ENCODE assay signal across 17 cellular contexts in genomic region chr5:58666598-58667595, GRCh38.
DNase-seq lines count a peak whose midpoint lies in the region; ATAC-seq and TF ChIP-seq lines count a peak whose summit lies in the region.
"Had no signal": no experiment of that assay in that cellular context is flagged by ENCODE, and none has a peak within 500 bp of the region (broad histone marks: within the 10 kb centered on the region; RNA-seq: fewer than 3 reads in every experiment).

No MANE protein-coding gene starts in this region.

- H3K27ac ChIP-seq in heart left ventricle: peak overlapping the region in 6 of 12 donors; percentile 24 to 53 (median 40)
- H3K27ac ChIP-seq: PC-9, prostate gland, thoracic aorta had no signal

- no peak for TF ChIP-seq POLR2A in heart left ventricle (IDR thresholded peaks at IDR 0.05)

- H3K4me3 ChIP-seq in heart left ventricle: no peak overlapping the region
- H3K4me3 ChIP-seq: coronary artery, esophagus muscularis mucosa, PC-9, prostate gland, thoracic aorta had no signal

- no peaks in the 10 kb centered on the region for H3K36me3 ChIP-seq in heart left ventricle
- H3K36me3 ChIP-seq: esophagus muscularis mucosa, prostate gland, thoracic aorta had no signal

- H3K27me3 ChIP-seq in heart left ventricle: no peaks in the 10 kb centered on the region
- H3K27me3 ChIP-seq: esophagus muscularis mucosa had no signal

- ATAC-seq in heart left ventricle (peak in 3 of 4 donors; percentile 65 to 82 (median 71)), left lobe of liver (peak; percentile 55), HG03196 (IDR thresholded peaks at IDR 0.05; ENCODE audit: unreplicated experiment) (no peak), omental fat pad (ENCODE audit: low FRiP score) (no peak)

- peaks cover 0 to 9% (median 0%) of the 10 kb centered on the region in 12 donors for H3K9me3 ChIP-seq in heart left ventricle
- H3K9me3 ChIP-seq: esophagus muscularis mucosa, prostate gland, thoracic aorta had no signal

- TF ChIP-seq CTCF in heart left ventricle (IDR thresholded peaks at IDR 0.05) (no peak), omental fat pad (IDR thresholded peaks at IDR 0.05) (no peak), GM10266 (IDR thresholded peaks at IDR 0.05; ENCODE audit: control insufficient read depth, insufficient read depth, low read depth, missing control alignments) (no peak)

- DNase-seq in heart left ventricle (no peak), cardiac septum (ENCODE audit: low spot score) (no peak), amniotic epithelial cell (ENCODE audit: low read depth) (peak; percentile 1), left lobe of liver (ENCODE audit: low spot score) (no peak), cerebellar nuclear complex (lab: John Stamatoyannopoulos, UW) (no peak), omental fat pad (ENCODE audit: low spot score) (no peak), GM10266 (ENCODE audit: extremely low spot score) (no peak)
- DNase-seq: activated CD4-positive, alpha-beta T cell treated with anti-CD3 and anti-CD28 coated beads for 4 hours; DMS153; NCI-H2029; PC-9; T-helper 2 cell had no signal

- 45 to 63% (median 58%) methylated on average over 8 of the region's 8 CpGs for WGBS in heart left ventricle, 4 donors

- intact Hi-C loops in heart left ventricle (cut with DNase I): no loop called here
- intact Hi-C loops in cardiac septum (cut with DNase I): no loop called here

- peaks cover 0 to 21% (median 5%) of the 10 kb centered on the region in 12 donors for H3K4me1 ChIP-seq in heart left ventricle
- H3K4me1 ChIP-seq: prostate gland had no signal

Comparison
In these comparisons a context has a peak if more than half of its experiments do, and no peak if none do; other contexts are left out.
1. ATAC-seq: peak in heart left ventricle (3 of 4) and left lobe of liver (single experiment); none in HG03196 (single experiment) and omental fat pad (single experiment).